Comparison of ENCODE assay signal across 20 cellular contexts in the genomic region with DNA sequence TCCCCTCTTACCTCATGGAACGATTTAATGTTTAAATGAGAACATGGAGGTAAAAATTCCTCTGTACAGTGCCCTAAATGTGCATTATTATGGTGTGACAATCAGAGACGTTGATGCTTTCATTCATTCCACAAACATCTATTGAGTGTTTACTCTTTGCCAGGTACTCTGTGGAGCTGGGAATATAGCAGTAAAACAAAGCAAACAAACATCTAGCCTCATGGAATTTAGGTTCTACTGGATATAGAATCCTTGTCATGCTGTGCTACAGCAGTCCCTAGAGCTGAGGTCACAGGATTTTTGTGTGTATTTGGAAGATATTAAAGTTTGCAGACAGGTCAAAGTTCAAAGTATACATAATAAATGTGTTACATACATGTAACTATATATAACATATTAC.
"Had no signal": no experiment of that assay in that cellular context is flagged by ENCODE, and none has a peak within 500 bp of the region (broad histone marks: within the 10 kb centered on the region; RNA-seq: fewer than 3 reads in every experiment).

No MANE protein-coding gene starts in this region.

- H3K9me3 Mint-ChIP-seq: activated CD4-positive, alpha-beta memory T cell treated with anti-CD3 and anti-CD28 coated beads, Interleukin-2, amount 10 ng/mL, durations not matched to agents 7 days and 5 days; activated naive CD4-positive, alpha-beta T cell treated with anti-CD3 and anti-CD28 coated beads for 36 hours; activated naive CD8-positive, alpha-beta T cell treated with anti-CD3 and anti-CD28 coated beads, Interleukin-2, amount 10 ng/mL, durations not matched to agents 7 days and 5 days; activated T-helper 17 cell treated with anti-CD3 and anti-CD28 coated beads, Interleukin-2, amount 50 U/mL, for 72 hours had no signal

- ATAC-seq: activated T-helper 17 cell treated with anti-CD3 and anti-CD28 coated beads, Interleukin-2, amount 50 U/mL, for 72 hours; body of pancreas had no signal

- H3K4me1 ChIP-seq: body of pancreas had no signal

- H3K27ac Mint-ChIP-seq: activated CD4-positive, alpha-beta memory T cell treated with anti-CD3 and anti-CD28 coated beads, Interleukin-2, amount 10 ng/mL, durations not matched to agents 7 days and 5 days; activated naive CD4-positive, alpha-beta T cell treated with anti-CD3 and anti-CD28 coated beads for 36 hours; activated naive CD8-positive, alpha-beta T cell treated with anti-CD3 and anti-CD28 coated beads, Interleukin-2, amount 10 ng/mL, durations not matched to agents 7 days and 5 days; activated T-helper 17 cell treated with anti-CD3 and anti-CD28 coated beads, Interleukin-2, amount 50 U/mL, for 72 hours had no signal

- H3K9ac ChIP-seq: SK-N-SH had no signal

- H3K4me3 Mint-ChIP-seq: activated CD4-positive, alpha-beta memory T cell treated with anti-CD3 and anti-CD28 coated beads, Interleukin-2, amount 10 ng/mL, durations not matched to agents 7 days and 5 days; activated naive CD4-positive, alpha-beta T cell treated with anti-CD3 and anti-CD28 coated beads for 36 hours; activated naive CD8-positive, alpha-beta T cell treated with anti-CD3 and anti-CD28 coated beads, Interleukin-2, amount 10 ng/mL, durations not matched to agents 7 days and 5 days; activated T-helper 17 cell treated with anti-CD3 and anti-CD28 coated beads, Interleukin-2, amount 50 U/mL, for 72 hours had no signal

- DNase-seq: activated CD4-positive, alpha-beta memory T cell treated with anti-CD3 and anti-CD28 coated beads, Interleukin-2, amount 10 ng/mL, durations not matched to agents 7 days and 5 days; activated CD4-positive, alpha-beta T cell treated with anti-CD3 and anti-CD28 coated beads, Interleukin-2, amount 50 U/mL, for 1 hour; activated CD4-positive, CD25-positive, alpha-beta regulatory T cell; activated gamma-delta T cell; activated naive CD4-positive, alpha-beta T cell treated with anti-CD3 and anti-CD28 coated beads for 36 hours; activated naive CD8-positive, alpha-beta T cell treated with anti-CD3 and anti-CD28 coated beads, Interleukin-2, amount 10 ng/mL, durations not matched to agents 7 days and 5 days; activated T-cell treated with anti-CD3 and anti-CD28 coated beads for 4 hours; activated T-cell treated with anti-CD3 and anti-CD28 coated beads, Interleukin-2, amount 50 U/mL, for 48 hours; aorta; body of pancreas; central memory CD4-positive, alpha-beta T cell; KG1; NCI-H1048; NCI-H2029; NCI-H510A treated with DMSO at 0.1 percent for 48 hours; SHP77 treated with DMSO at 0.1 percent for 48 hours; SK-N-SH; T-helper 1 cell had no signal

- H3K27me3 Mint-ChIP-seq: activated naive CD8-positive, alpha-beta T cell treated with anti-CD3 and anti-CD28 coated beads, Interleukin-2, amount 10 ng/mL, durations not matched to agents 7 days and 5 days; activated T-helper 17 cell treated with anti-CD3 and anti-CD28 coated beads, Interleukin-2, amount 50 U/mL, for 72 hours had no signal

- H3K27me3 ChIP-seq: body of pancreas had no signal

- H3K4me1 Mint-ChIP-seq: activated CD4-positive, alpha-beta memory T cell treated with anti-CD3 and anti-CD28 coated beads, Interleukin-2, amount 10 ng/mL, durations not matched to agents 7 days and 5 days; activated naive CD8-positive, alpha-beta T cell treated with anti-CD3 and anti-CD28 coated beads, Interleukin-2, amount 10 ng/mL, durations not matched to agents 7 days and 5 days; activated T-helper 17 cell treated with anti-CD3 and anti-CD28 coated beads, Interleukin-2, amount 50 U/mL, for 72 hours had no signal

- H3K27ac ChIP-seq: body of pancreas, VCaP had no signal

- H3K4me3 ChIP-seq: body of pancreas had no signal

- H3K9me3 ChIP-seq: body of pancreas, SK-N-SH had no signal
